In the genomic region with DNA sequence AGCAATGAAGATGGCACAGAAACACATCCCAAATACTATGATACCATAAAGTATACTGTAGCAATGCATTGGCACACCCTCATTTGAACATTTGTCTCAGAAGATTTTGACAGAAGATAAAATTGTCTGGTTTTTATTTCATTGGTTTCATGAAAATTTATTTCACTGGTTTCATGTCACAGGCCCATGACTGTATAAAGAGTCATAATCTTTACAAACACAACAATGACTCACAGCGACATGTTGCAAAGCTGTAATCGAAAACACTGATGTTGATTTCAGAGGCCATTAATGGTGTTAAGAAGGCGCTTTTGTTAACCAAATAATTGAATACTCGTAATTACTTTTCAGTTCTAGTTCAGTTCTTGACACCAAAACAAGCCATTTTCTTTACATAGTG, we compare ENCODE assay signal across 20 cellular contexts. TPM values are rescaled to one million over a fixed set of nuclear protein-coding genes. Genes with fewer than 3 reads are reported as not detected.
"Had no signal": no experiment of that assay in that cellular context is flagged by ENCODE, and none has a peak within 500 bp of the region (broad histone marks: within the 10 kb centered on the region; RNA-seq: fewer than 3 reads in every experiment).

No MANE protein-coding gene starts in this region.

- H3K27me3 Mint-ChIP-seq: activated naive CD4-positive, alpha-beta T cell treated with anti-CD3 and anti-CD28 coated beads, Interleukin-2, amount 10 ng/mL, durations not matched to agents 7 days and 5 days; dendritic cell treated with granulocyte-macrophage colony-stimulating factor and Interleukin-4, amounts not matched to agents 40 ng/mL and 50 ng/mL, for 4 days; effector memory CD8-positive, alpha-beta T cell; type B pancreatic cell had no signal

- H3K4me1 ChIP-seq: left lung, psoas muscle, sigmoid colon had no signal

- H3K9me3 ChIP-seq: left lung, psoas muscle, sigmoid colon, suprapubic skin had no signal

- H3K27ac Mint-ChIP-seq: activated naive CD4-positive, alpha-beta T cell treated with anti-CD3 and anti-CD28 coated beads, Interleukin-2, amount 10 ng/mL, durations not matched to agents 7 days and 5 days; dendritic cell treated with granulocyte-macrophage colony-stimulating factor and Interleukin-4, amounts not matched to agents 40 ng/mL and 50 ng/mL, for 4 days; nephron progenitor cell; T-helper 17 cell; type B pancreatic cell had no signal

- DNase-seq: activated CD4-positive, alpha-beta T cell treated with anti-CD3 and anti-CD28 coated beads, Interleukin-2, amount 50 U/mL, for 48 hours; activated CD4-positive, CD25-positive, alpha-beta regulatory T cell; activated naive CD4-positive, alpha-beta T cell treated with anti-CD3 and anti-CD28 coated beads, Interleukin-2, amount 10 ng/mL, durations not matched to agents 7 days and 5 days; cerebellar nuclear complex; effector memory CD8-positive, alpha-beta T cell; erythroblast; foreskin fibroblast; head of caudate nucleus; left lung; mesenchymal stem cell; nephron progenitor cell; psoas muscle; sigmoid colon; stimulated activated CD4-positive, alpha-beta T cell treated with anti-CD3 and anti-CD28 coated beads, Interleukin-2, amount 100 ng/mL, for 24 hours; stimulated activated naive CD4-positive, alpha-beta T cell; T-helper 17 cell had no signal

- H3K36me3 ChIP-seq: left lung, sigmoid colon, suprapubic skin had no signal

- H3K27me3 ChIP-seq: left lung, sigmoid colon, suprapubic skin had no signal

- H3K4me1 Mint-ChIP-seq: nephron progenitor cell had no signal

- H3K4me3 Mint-ChIP-seq: activated naive CD4-positive, alpha-beta T cell treated with anti-CD3 and anti-CD28 coated beads, Interleukin-2, amount 10 ng/mL, durations not matched to agents 7 days and 5 days; dendritic cell treated with granulocyte-macrophage colony-stimulating factor and Interleukin-4, amounts not matched to agents 40 ng/mL and 50 ng/mL, for 4 days; effector memory CD8-positive, alpha-beta T cell; nephron progenitor cell; T-helper 17 cell; type B pancreatic cell had no signal

- H3K36me3 Mint-ChIP-seq: activated naive CD4-positive, alpha-beta T cell treated with anti-CD3 and anti-CD28 coated beads, Interleukin-2, amount 10 ng/mL, durations not matched to agents 7 days and 5 days; type B pancreatic cell had no signal

- ATAC-seq: effector memory CD8-positive, alpha-beta T cell; left lung; psoas muscle; T-helper 17 cell had no signal

- H3K27ac ChIP-seq: left lung, psoas muscle, sigmoid colon, suprapubic skin had no signal

- H3K4me3 ChIP-seq: left lung, psoas muscle, sigmoid colon, suprapubic skin had no signal

- H3K9me3 Mint-ChIP-seq: activated naive CD4-positive, alpha-beta T cell treated with anti-CD3 and anti-CD28 coated beads, Interleukin-2, amount 10 ng/mL, durations not matched to agents 7 days and 5 days; dendritic cell treated with granulocyte-macrophage colony-stimulating factor and Interleukin-4, amounts not matched to agents 40 ng/mL and 50 ng/mL, for 4 days; effector memory CD8-positive, alpha-beta T cell; nephron progenitor cell; type B pancreatic cell had no signal

RNA-seq across cellular contexts. Expression of gene DTHD1, which starts 8.1 kb away (rescaled TPM):
- total RNA-seq: osteoblast had no signal
